Comparison of ENCODE assay signal across 6 cellular contexts in genomic region chr5:143466632-143467031, GRCh38.
"Had no signal": no experiment of that assay in that cellular context is flagged by ENCODE, and none has a peak within 500 bp of the region (broad histone marks: within the 10 kb centered on the region; RNA-seq: fewer than 3 reads in every experiment).

No MANE protein-coding gene starts in this region.

- ATAC-seq: GM12878 had no signal

- H3K4me3 ChIP-seq: GM12878 had no signal

- FAIRE-seq: G401.6, GM12878, GM12891, GM19239 had no signal

- DNase-seq: GDM1, GF-D8 had no signal
